24 cellular contexts compared by ENCODE assay signal in the genomic region with DNA sequence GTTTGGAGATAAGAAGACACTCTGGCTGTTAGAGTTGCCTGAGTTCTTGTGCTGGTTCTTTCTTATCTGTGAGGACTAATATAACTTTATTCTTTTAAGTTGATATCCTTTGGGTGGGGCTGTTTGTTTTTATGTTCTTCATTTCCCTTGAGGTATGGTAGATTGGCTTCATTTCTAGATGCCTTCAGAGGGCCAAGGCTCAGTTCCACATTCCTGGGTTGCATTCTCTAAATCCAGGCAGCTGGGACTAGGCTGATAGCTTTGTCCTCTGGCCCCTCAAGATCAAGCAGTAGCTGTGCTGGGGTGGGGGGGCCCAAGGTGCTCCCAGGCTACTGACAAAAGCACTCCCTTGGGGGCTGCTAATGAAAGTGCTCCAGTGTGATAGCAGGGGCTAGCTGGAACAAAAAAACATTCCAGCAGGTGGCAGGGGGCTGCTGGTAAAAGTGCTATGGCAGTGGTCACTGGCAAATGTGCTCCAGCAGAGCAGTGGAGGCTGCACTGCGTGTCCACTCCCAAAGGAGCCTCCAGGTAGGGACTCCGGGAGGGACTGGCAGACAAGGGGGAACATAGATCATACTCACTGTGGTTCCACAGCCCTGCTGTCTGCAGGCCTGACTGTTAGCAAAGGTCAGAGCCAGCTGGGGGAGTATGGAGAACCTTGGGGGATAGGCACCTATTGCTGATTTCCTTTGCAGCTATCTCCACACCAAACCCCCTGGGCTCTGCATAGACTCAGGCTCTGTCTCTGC. TPM values are rescaled to one million over a fixed set of nuclear protein-coding genes. Genes with fewer than 3 reads are reported as not detected.
"Had no signal": no experiment of that assay in that cellular context is flagged by ENCODE, and none has a peak within 500 bp of the region (broad histone marks: within the 10 kb centered on the region; RNA-seq: fewer than 3 reads in every experiment).

No MANE protein-coding gene starts in this region.

- H3K9me3 ChIP-seq: adrenal gland, breast epithelium had no signal

- DNase-seq: activated CD4-positive, alpha-beta T cell treated with anti-CD3 and anti-CD28 coated beads for 4 hours; activated CD8-positive, alpha-beta memory T cell treated with anti-CD3 and anti-CD28 coated beads, Interleukin-2, amount 50 U/mL, for 48 hours; activated CD8-positive, alpha-beta T cell treated with anti-CD3 and anti-CD28 coated beads, Interleukin-2, amount 10 ng/mL, durations not matched to agents 7 days and 5 days; activated naive CD4-positive, alpha-beta T cell treated with anti-CD3 and anti-CD28 coated beads, Interleukin-2, amount 50 U/mL, for 16 hours; activated naive CD8-positive, alpha-beta T cell treated with anti-CD3 and anti-CD28 coated beads, Interleukin-2, amount 10 ng/mL, durations not matched to agents 7 days and 5 days; activated T-cell treated with anti-CD3 and anti-CD28 coated beads, Interleukin-2, amount 50 U/mL, for 1 hour; adrenal gland; anterior cingulate cortex; caudate nucleus; KG1; NCI-H1092; NCI-H1417 treated with DMSO at 0.1 percent for 48 hours; NCI-H1694; NCI-H2029; NCI-H345; NCI-H510A treated with DMSO at 0.1 percent for 48 hours; NCI-H69; PC-3; SHP77 treated with DMSO at 0.1 percent for 48 hours had no signal

- H3K36me3 ChIP-seq: adrenal gland, breast epithelium had no signal

- H3K4me1 ChIP-seq: adrenal gland, breast epithelium had no signal

- H3K27ac ChIP-seq: adrenal gland, breast epithelium had no signal

- H3K4me3 ChIP-seq: adrenal gland, breast epithelium had no signal

- ATAC-seq: activated CD4-positive, CD25-positive, alpha-beta regulatory T cell treated with anti-CD3 and anti-CD28 coated beads, Interleukin-2, amount 50 U/mL, for 24 hours; activated CD8-positive, alpha-beta T cell treated with anti-CD3 and anti-CD28 coated beads, Interleukin-2, amount 10 ng/mL, durations not matched to agents 7 days and 5 days had no signal

- FAIRE-seq: RCC 7860 had no signal

- H3K27me3 ChIP-seq: adrenal gland, breast epithelium had no signal

RNA-seq across cellular contexts. Expression of a gene that starts 45.8 kb away (rescaled TPM):
- total RNA-seq: activated CD8-positive, alpha-beta T cell treated with anti-CD3 and anti-CD28 coated beads, Interleukin-2, amount 10 ng/mL, durations not matched to agents 7 days and 5 days; activated naive CD8-positive, alpha-beta T cell treated with anti-CD3 and anti-CD28 coated beads, Interleukin-2, amount 10 ng/mL, durations not matched to agents 7 days and 5 days; LHCN-M2; M059J; PC-3 had no signal
